In the genomic region with DNA sequence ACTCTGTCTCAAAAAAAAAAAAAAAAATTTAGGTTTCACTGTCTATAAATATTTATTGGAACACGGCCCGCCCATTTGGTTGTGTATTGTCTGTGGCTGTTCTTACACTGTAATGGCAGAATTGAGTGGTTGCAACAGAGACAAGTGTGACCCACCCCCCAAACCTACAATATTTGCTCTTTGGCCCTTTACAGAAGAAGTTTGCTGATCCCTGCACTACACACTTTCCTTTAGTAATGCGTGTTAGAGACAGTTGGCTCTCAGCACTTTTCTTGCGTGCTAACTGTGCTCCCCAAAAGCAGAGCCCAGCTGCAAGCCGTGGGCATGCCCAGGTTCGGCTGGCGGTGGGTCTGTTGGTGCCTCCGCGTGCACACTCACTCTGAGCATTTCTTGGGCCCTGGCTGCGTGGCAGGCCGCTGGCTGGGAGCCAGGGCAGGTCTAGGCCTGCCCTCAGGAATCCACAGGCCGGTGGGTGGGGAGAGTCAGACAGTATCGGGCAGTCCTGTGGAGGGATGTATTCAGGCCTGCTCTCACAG, we compare ENCODE assay signal across 8 cellular contexts.
DNase-seq lines count a peak whose midpoint lies in the region; ATAC-seq and TF ChIP-seq lines count a peak whose summit lies in the region.

No MANE protein-coding gene starts in this region.

- no peaks in the 10 kb centered on the region for H3K9me3 ChIP-seq in RWPE2 (ENCODE audit: severe bottlenecking)

- H3K27ac Mint-ChIP-seq in nephron progenitor cell = peak overlapping the region; percentile 65
- peak overlapping the region in 2 of 7 donors; percentile 54 to 59 for H3K27ac Mint-ChIP-seq in CD14-positive monocyte

- peaks cover 14% of the 10 kb centered on the region for H3K36me3 Mint-ChIP-seq in nephron progenitor cell (ENCODE audit: low read depth)
- no peaks in the 10 kb centered on the region for H3K36me3 Mint-ChIP-seq in CD14-positive monocyte

- no peak overlapping the region for H3K4me3 Mint-ChIP-seq in nephron progenitor cell
- H3K4me3 Mint-ChIP-seq in CD14-positive monocyte = no peak overlapping the region

- peak; percentile 17 for TF ChIP-seq POLR2A in GM18505 (IDR thresholded peaks at IDR 0.05; ENCODE audit: borderline replicate concordance, extremely low read depth, insufficient read depth, insufficient read length)

- ATAC-seq in GM18505 (IDR thresholded peaks at IDR 0.05; ENCODE audit: unreplicated experiment) = peak; percentile 38
- ATAC-seq in HG02884 (IDR thresholded peaks at IDR 0.05; ENCODE audit: unreplicated experiment) = peak; percentile 43
- peak; percentile 94 for ATAC-seq in RWPE2 (ENCODE audit: low read depth)

- H3K9me3 Mint-ChIP-seq in nephron progenitor cell (no peaks in the 10 kb centered on the region), CD14-positive monocyte (peaks cover 0 to 3% (median 0%) of the 10 kb centered on the region in 7 donors)

- DNase-seq in RWPE2 (ENCODE audit: low spot score) (peak; percentile 95), nephron progenitor cell (no peak), SIG-M5 (lab: John Stamatoyannopoulos, UW) (no peak), GDM1 (lab: John Stamatoyannopoulos, UW) (no peak), epidermal melanocyte (ENCODE audit: insufficient read length, low spot score) (no peak), CD14-positive monocyte (ENCODE audit: low spot score) (no peak)

- peaks cover 36% of the 10 kb centered on the region for H3K4me1 ChIP-seq in RWPE2 (ENCODE audit: insufficient read depth, poor library complexity, severe bottlenecking)

- H3K27ac ChIP-seq in RWPE2 (ENCODE audit: poor library complexity, severe bottlenecking) = peak overlapping the region; percentile 99

- intact Hi-C loops in CD14-positive monocyte (cut with micrococcal nuclease) = no loop called here

- TF ChIP-seq CTCF in RWPE2 (IDR thresholded peaks at IDR 0.05; ENCODE audit: poor library complexity, severe bottlenecking) (no peak), nephron progenitor cell (IDR thresholded peaks at IDR 0.05) (no peak), CD14-positive monocyte (IDR thresholded peaks at IDR 0.05) (no peak)

- H3K27me3 ChIP-seq in RWPE2 (ENCODE audit: insufficient read depth, poor library complexity, severe bottlenecking) = no peaks in the 10 kb centered on the region

- H3K4me3 ChIP-seq in RWPE2 (ENCODE audit: severe bottlenecking) = no peak overlapping the region

- peaks cover 16% of the 10 kb centered on the region for H3K36me3 ChIP-seq in RWPE2 (ENCODE audit: low read depth)

- H3K27me3 Mint-ChIP-seq in nephron progenitor cell (ENCODE audit: low read depth, poor library complexity) (no peaks in the 10 kb centered on the region), CD14-positive monocyte (ENCODE audit: low read depth in 3 of 3) (peaks cover 0 to 3% (median 0%) of the 10 kb centered on the region in 3 donors)

- H3K4me1 Mint-ChIP-seq in nephron progenitor cell (peaks cover 24% of the 10 kb centered on the region), CD14-positive monocyte (no peaks in the 10 kb centered on the region)

Comparison
In these comparisons a context has a peak if more than half of its experiments do, and no peak if none do; other contexts are left out.
1. ATAC-seq: peak in every context shown above with its lines; median percentile 94 in RWPE2; 43 in HG02884; 38 in GM18505.